ENCODE assay signal across 1 cellular context in genomic region chr11:63019506-63019905, GRCh38.
TF ChIP-seq lines count a peak whose summit lies in the region.

No MANE protein-coding gene starts in this region.

TF ChIP-seq in H1, 55 proteins besides CTCF, POLR2A, EP300 and RAD21:
- no peak for TF ChIP-seq MAFK (IDR thresholded peaks at IDR 0.05; ENCODE audit: low read depth, low read length)
- peak; percentile 27; the same call in 1 of the 2 replicates for TF ChIP-seq TEAD4 (IDR thresholded peaks at IDR 0.05; ENCODE audit: low read depth, low read length)
